ENCODE assay signal across 18 cellular contexts in genomic region chr2:70886541-70886987, GRCh38. TPM values are rescaled to one million over a fixed set of nuclear protein-coding genes. Genes with fewer than 3 reads are reported as not detected.
DNase-seq lines count a peak whose midpoint lies in the region; ATAC-seq, FAIRE-seq and TF ChIP-seq lines count a peak whose summit lies in the region.
"Had no signal": no experiment of that assay in that cellular context is flagged by ENCODE, and none has a peak within 500 bp of the region (broad histone marks: within the 10 kb centered on the region; RNA-seq: fewer than 3 reads in every experiment).

No MANE protein-coding gene starts in this region.

- H3K4me2 ChIP-seq in MM.1S (ENCODE audit: low read depth, low read length): no peak overlapping the region

- H3K36me3 ChIP-seq in kidney (ENCODE audit: control insufficient read depth in 1 of 2, insufficient read depth in 2 of 2, low read length in 2 of 2): no peaks in the 10 kb centered on the region
- H3K36me3 ChIP-seq in aorta (ENCODE audit: control insufficient read depth in 1 of 2, insufficient read depth in 2 of 2, low read length in 1 of 2): no peaks in the 10 kb centered on the region
- no peaks in the 10 kb centered on the region for H3K36me3 ChIP-seq in MM.1S (replicated peaks; ENCODE audit: insufficient read depth, low read length)
- H3K36me3 ChIP-seq: suprapubic skin had no signal

- no peaks in the 10 kb centered on the region for H3K9me3 Mint-ChIP-seq in activated T-cell treated with anti-CD3 and anti-CD28 coated beads, Interleukin-2, amount 50 U/mL, for 72 hours
- no peaks in the 10 kb centered on the region for H3K9me3 Mint-ChIP-seq in activated T-helper 1 cell treated with anti-CD3 and anti-CD28 coated beads, Interleukin-12 subunit alpha, Interleukin-12 subunit beta, Interleukin-2, Interleukin-4 antibody, amounts not matched to agents 30 ng/mL and 10 ng/mL and 1 ng/mL, durations not matched to agents 14 hours and 24 hours and 36 hours
- H3K9me3 Mint-ChIP-seq in stimulated activated effector memory CD8-positive, alpha-beta T cell treated with anti-CD3 and anti-CD28 coated beads, Interleukin-12 subunit alpha, Interleukin-12 subunit beta, amount 100 ng/mL, for 72 hours: no peaks in the 10 kb centered on the region
- H3K9me3 Mint-ChIP-seq: dendritic cell treated with granulocyte-macrophage colony-stimulating factor and Interleukin-4, amounts not matched to agents 40 ng/mL and 50 ng/mL, for 4 days had no signal

- peak overlapping the region; percentile 54 to 87 for H3K4me3 Mint-ChIP-seq in activated T-cell treated with anti-CD3 and anti-CD28 coated beads, Interleukin-2, amount 50 U/mL, for 72 hours
- H3K4me3 Mint-ChIP-seq in activated T-helper 1 cell treated with anti-CD3 and anti-CD28 coated beads, Interleukin-12 subunit alpha, Interleukin-12 subunit beta, Interleukin-2, Interleukin-4 antibody, amounts not matched to agents 30 ng/mL and 10 ng/mL and 1 ng/mL, durations not matched to agents 14 hours and 24 hours and 36 hours: peak overlapping the region; percentile 79
- H3K4me3 Mint-ChIP-seq in stimulated activated effector memory CD8-positive, alpha-beta T cell treated with anti-CD3 and anti-CD28 coated beads, Interleukin-12 subunit alpha, Interleukin-12 subunit beta, amount 100 ng/mL, for 72 hours: peak overlapping the region; percentile 70

- H3K27ac Mint-ChIP-seq in activated T-cell treated with anti-CD3 and anti-CD28 coated beads, Interleukin-2, amount 50 U/mL, for 72 hours: no peak overlapping the region
- peak overlapping the region; percentile 45 for H3K27ac Mint-ChIP-seq in activated T-helper 1 cell treated with anti-CD3 and anti-CD28 coated beads, Interleukin-12 subunit alpha, Interleukin-12 subunit beta, Interleukin-2, Interleukin-4 antibody, amounts not matched to agents 30 ng/mL and 10 ng/mL and 1 ng/mL, durations not matched to agents 14 hours and 24 hours and 36 hours
- no peak overlapping the region for H3K27ac Mint-ChIP-seq in stimulated activated effector memory CD8-positive, alpha-beta T cell treated with anti-CD3 and anti-CD28 coated beads, Interleukin-12 subunit alpha, Interleukin-12 subunit beta, amount 100 ng/mL, for 72 hours
- H3K27ac Mint-ChIP-seq: dendritic cell treated with granulocyte-macrophage colony-stimulating factor and Interleukin-4, amounts not matched to agents 40 ng/mL and 50 ng/mL, for 4 days had no signal

- H3K4me3 ChIP-seq in kidney (ENCODE audit: low read length in 2 of 2) (no peak overlapping the region), aorta (ENCODE audit: low read length in 2 of 2) (no peak overlapping the region), MM.1S (ENCODE audit: low read length) (no peak overlapping the region)

- H3K4me1 ChIP-seq in kidney (ENCODE audit: control insufficient read depth in 1 of 2, insufficient read depth in 1 of 2, low read depth in 1 of 2, low read length in 2 of 2) (peaks cover 3 to 16% of the 10 kb centered on the region in 2 donors), aorta (ENCODE audit: control insufficient read depth in 1 of 2, insufficient read depth in 2 of 2, low read length in 2 of 2) (no peaks in the 10 kb centered on the region), MM.1S (ENCODE audit: low read length) (no peaks in the 10 kb centered on the region)

- H4K20me1 ChIP-seq in MM.1S (ENCODE audit: insufficient read depth, low read length): no peaks in the 10 kb centered on the region

- H3F3A ChIP-seq in MM.1S (ENCODE audit: insufficient read depth, low read length): no peaks in the 10 kb centered on the region

- 13 to 17% methylated on average over 10 of the region's 10 CpGs for WGBS in aorta, 2 donors

- H3K27ac ChIP-seq in kidney (ENCODE audit: low read depth in 2 of 2, low read length in 2 of 2): no peak overlapping the region
- H3K27ac ChIP-seq in aorta (ENCODE audit: low read depth in 1 of 2, low read length in 2 of 2): no peak overlapping the region
- no peak overlapping the region for H3K27ac ChIP-seq in MM.1S (ENCODE audit: low read length)

- no peaks in the 10 kb centered on the region for H3K9me2 ChIP-seq in MM.1S (replicated peaks; ENCODE audit: insufficient read depth, low read length)

- DNase-seq in activated T-cell treated with anti-CD3 and anti-CD28 coated beads, Interleukin-2, amount 50 U/mL, for 72 hours: no peak
- no peak for DNase-seq in activated T-cell treated with anti-CD3 and anti-CD28 coated beads, Interleukin-2, amount 50 U/mL, for 48 hours
- DNase-seq in activated T-helper 1 cell treated with anti-CD3 and anti-CD28 coated beads, Interleukin-12 subunit alpha, Interleukin-12 subunit beta, Interleukin-2, Interleukin-4 antibody, amounts not matched to agents 30 ng/mL and 10 ng/mL and 1 ng/mL, durations not matched to agents 14 hours and 24 hours and 36 hours (ENCODE audit: low spot score): no peak
- DNase-seq in kidney (peak; percentile 14), aorta (no peak), MM.1S (no peak)
- DNase-seq in stimulated activated effector memory CD8-positive, alpha-beta T cell treated with anti-CD3 and anti-CD28 coated beads, Interleukin-12 subunit alpha, Interleukin-12 subunit beta, amount 100 ng/mL, for 72 hours (ENCODE audit: low spot score in 2 of 2): no peak
- DNase-seq: erythroblast; GDM1; Karpas-422; stimulated activated CD4-positive, alpha-beta T cell treated with anti-CD3 and anti-CD28 coated beads, Interleukin-1b, Interleukin-23, amount 100 ng/mL, for 48 hours had no signal

- H3K27me3 ChIP-seq in aorta (ENCODE audit: control insufficient read depth in 1 of 2, insufficient read depth in 2 of 2, low read length in 1 of 2) (peaks cover 0 to 2% of the 10 kb centered on the region in 2 donors), MM.1S (replicated peaks; ENCODE audit: insufficient read depth, low read length) (peaks cover 11% of the 10 kb centered on the region)

- H3K9ac ChIP-seq in kidney (ENCODE audit: low read length in 2 of 2) (no peak overlapping the region), MM.1S (ENCODE audit: low read length) (no peak overlapping the region)

- intact Hi-C loops in activated T-helper 1 cell treated with anti-CD3 and anti-CD28 coated beads, Interleukin-12 subunit alpha, Interleukin-12 subunit beta, Interleukin-2, Interleukin-4 antibody, amounts not matched to agents 30 ng/mL and 10 ng/mL and 1 ng/mL, durations not matched to agents 14 hours and 24 hours and 36 hours (cut with micrococcal nuclease): loop anchor here (2.0 to 5.0 kb wide), 3 partner anchors 16 to 1261 kb away; partner anchors contain the start of genes CYP26B1 and TGFA
- intact Hi-C loops in kidney (cut with DNase I): no loop called here
- intact Hi-C loops in aorta (cut with DNase I): no loop called here

- TF ChIP-seq CTCF in kidney (IDR thresholded peaks at IDR 0.05; ENCODE audit: borderline replicate concordance, extremely low read depth, insufficient read depth) (no peak), MM.1S (IDR thresholded peaks at IDR 0.05; ENCODE audit: low read length) (no peak)

- H2AFZ ChIP-seq in MM.1S (ENCODE audit: low read length): no peak overlapping the region

- peaks cover 0 to 4% of the 10 kb centered on the region in 2 donors for H3K36me3 Mint-ChIP-seq in activated T-cell treated with anti-CD3 and anti-CD28 coated beads, Interleukin-2, amount 50 U/mL, for 72 hours (ENCODE audit: insufficient read depth in 2 of 2)
- H3K36me3 Mint-ChIP-seq in activated T-helper 1 cell treated with anti-CD3 and anti-CD28 coated beads, Interleukin-12 subunit alpha, Interleukin-12 subunit beta, Interleukin-2, Interleukin-4 antibody, amounts not matched to agents 30 ng/mL and 10 ng/mL and 1 ng/mL, durations not matched to agents 14 hours and 24 hours and 36 hours (ENCODE audit: low read depth): peaks cover 4% of the 10 kb centered on the region
- peaks cover 6% of the 10 kb centered on the region for H3K36me3 Mint-ChIP-seq in stimulated activated effector memory CD8-positive, alpha-beta T cell treated with anti-CD3 and anti-CD28 coated beads, Interleukin-12 subunit alpha, Interleukin-12 subunit beta, amount 100 ng/mL, for 72 hours

- H3K9me3 ChIP-seq in kidney (ENCODE audit: control insufficient read depth in 1 of 2, low read length in 2 of 2) (peaks cover 0 to 3% of the 10 kb centered on the region in 2 donors), aorta (ENCODE audit: control insufficient read depth, low read length) (no peaks in the 10 kb centered on the region), MM.1S (replicated peaks; ENCODE audit: insufficient read depth, low read length) (no peaks in the 10 kb centered on the region)
- H3K9me3 ChIP-seq: suprapubic skin had no signal

- no peak for FAIRE-seq in kidney (lab: Jason Lieb, UNC)
- FAIRE-seq: astrocyte, D721Med, GM12891 had no signal

- ATAC-seq in activated T-cell treated with anti-CD3 and anti-CD28 coated beads, Interleukin-2, amount 50 U/mL, for 72 hours (replicated peaks in 1 of 2): no peak
- no peak for ATAC-seq in stimulated activated effector memory CD8-positive, alpha-beta T cell treated with anti-CD3 and anti-CD28 coated beads, Interleukin-12 subunit alpha, Interleukin-12 subunit beta, amount 100 ng/mL, for 72 hours
- no peak for ATAC-seq in aorta (ENCODE audit: low FRiP score)
- ATAC-seq: sciatic nerve had no signal

- peaks cover 92% of the 10 kb centered on the region for H3K27me3 Mint-ChIP-seq in activated T-cell treated with anti-CD3 and anti-CD28 coated beads, Interleukin-2, amount 50 U/mL, for 72 hours (ENCODE audit: low read depth)
- peaks cover 79% of the 10 kb centered on the region for H3K27me3 Mint-ChIP-seq in activated T-helper 1 cell treated with anti-CD3 and anti-CD28 coated beads, Interleukin-12 subunit alpha, Interleukin-12 subunit beta, Interleukin-2, Interleukin-4 antibody, amounts not matched to agents 30 ng/mL and 10 ng/mL and 1 ng/mL, durations not matched to agents 14 hours and 24 hours and 36 hours (ENCODE audit: insufficient read depth)

- no peaks in the 10 kb centered on the region for H3K79me2 ChIP-seq in MM.1S (ENCODE audit: low read length)

- peaks cover 31% of the 10 kb centered on the region for H3K4me1 Mint-ChIP-seq in activated T-cell treated with anti-CD3 and anti-CD28 coated beads, Interleukin-2, amount 50 U/mL, for 72 hours (ENCODE audit: low read depth)
- H3K4me1 Mint-ChIP-seq in activated T-helper 1 cell treated with anti-CD3 and anti-CD28 coated beads, Interleukin-12 subunit alpha, Interleukin-12 subunit beta, Interleukin-2, Interleukin-4 antibody, amounts not matched to agents 30 ng/mL and 10 ng/mL and 1 ng/mL, durations not matched to agents 14 hours and 24 hours and 36 hours (ENCODE audit: low read depth): peaks cover 33% of the 10 kb centered on the region
- peaks cover 32% of the 10 kb centered on the region for H3K4me1 Mint-ChIP-seq in stimulated activated effector memory CD8-positive, alpha-beta T cell treated with anti-CD3 and anti-CD28 coated beads, Interleukin-12 subunit alpha, Interleukin-12 subunit beta, amount 100 ng/mL, for 72 hours

RNA-seq across cellular contexts. Expression of gene VAX2, which starts 13.8 kb away (rescaled TPM):
- total RNA-seq in activated T-cell treated with anti-CD3 and anti-CD28 coated beads, Interleukin-2, amount 50 U/mL, for 72 hours: not detected
- total RNA-seq in activated T-helper 1 cell treated with anti-CD3 and anti-CD28 coated beads, Interleukin-12 subunit alpha, Interleukin-12 subunit beta, Interleukin-2, Interleukin-4 antibody, amounts not matched to agents 30 ng/mL and 10 ng/mL and 1 ng/mL, durations not matched to agents 14 hours and 24 hours and 36 hours: not detected in 2 replicates
- total RNA-seq in kidney (2.6 TPM), aorta (1 to 10 TPM in 1 of 2 donors, under 1 TPM in 1; 0.39 to 1.2 TPM)
- polyA plus RNA-seq in kidney (ENCODE audit: insufficient read depth, low read depth, low replicate concordance) (0.71 TPM), aorta (1 to 10 TPM in 1 of 2 donors, not detected in 1; 1.8 TPM)
- total RNA-seq: lung microvascular endothelial cell had no signal

RNA-seq across cellular contexts. Expression of gene ATP6V1B1, which starts 49.1 kb away (rescaled TPM):
- total RNA-seq in activated T-cell treated with anti-CD3 and anti-CD28 coated beads, Interleukin-2, amount 50 U/mL, for 72 hours: not detected
- not detected in 2 replicates for total RNA-seq in activated T-helper 1 cell treated with anti-CD3 and anti-CD28 coated beads, Interleukin-12 subunit alpha, Interleukin-12 subunit beta, Interleukin-2, Interleukin-4 antibody, amounts not matched to agents 30 ng/mL and 10 ng/mL and 1 ng/mL, durations not matched to agents 14 hours and 24 hours and 36 hours
- total RNA-seq in kidney (37.9 TPM), aorta (1 to 10 TPM in 1 of 2 donors, not detected in 1; 1.8 TPM)
- polyA plus RNA-seq in kidney (ENCODE audit: insufficient read depth, low read depth, low replicate concordance) (400 TPM), aorta (1 to 10 TPM; 3.1 to 6.4 TPM)
- total RNA-seq: astrocyte, lung microvascular endothelial cell had no signal

RNA-seq across cellular contexts. Expression of gene CD207, which starts 50.9 kb away (rescaled TPM):
- total RNA-seq in activated T-cell treated with anti-CD3 and anti-CD28 coated beads, Interleukin-2, amount 50 U/mL, for 72 hours: not detected
- total RNA-seq in activated T-helper 1 cell treated with anti-CD3 and anti-CD28 coated beads, Interleukin-12 subunit alpha, Interleukin-12 subunit beta, Interleukin-2, Interleukin-4 antibody, amounts not matched to agents 30 ng/mL and 10 ng/mL and 1 ng/mL, durations not matched to agents 14 hours and 24 hours and 36 hours: not detected in 2 replicates
- 0.66 TPM for total RNA-seq in kidney
- not detected for polyA plus RNA-seq in kidney (ENCODE audit: insufficient read depth, low read depth, low replicate concordance)
- total RNA-seq in aorta: under 1 TPM in 1 of 2 donors, not detected in 1; 0.78 TPM
- polyA plus RNA-seq in aorta: not detected
- total RNA-seq: astrocyte, lung microvascular endothelial cell had no signal

Comparison
In these comparisons a context has a peak if more than half of its experiments do, and no peak if none do; other contexts are left out.
1. RNA of gene ATP6V1B1, which starts 49.1 kb away (total RNA-seq): 37.9 TPM in kidney (single experiment); 1.8 TPM in aorta, not detected in activated T-helper 1 cell treated with anti-CD3 and anti-CD28 coated beads, Interleukin-12 subunit alpha, Interleukin-12 subunit beta, Interleukin-2, Interleukin-4 antibody, amounts not matched to agents 30 ng/mL and 10 ng/mL and 1 ng/mL, durations not matched to agents 14 hours and 24 hours and 36 hours and not detected in activated T-cell treated with anti-CD3 and anti-CD28 coated beads, Interleukin-2, amount 50 U/mL, for 72 hours; every median in the first group is over 10 times any median in the second.
2. Peak in every context shown above with its lines, with median percentiles within 50 percentile points of each other: H3K4me3 Mint-ChIP-seq.